ENCODE assay signal across 20 cellular contexts in genomic region chr11:93905384-93905783, GRCh38. TPM values are rescaled to one million over a fixed set of nuclear protein-coding genes. Genes with fewer than 3 reads are reported as not detected.
DNase-seq lines count a peak whose midpoint lies in the region; ATAC-seq and TF ChIP-seq lines count a peak whose summit lies in the region.
"Had no signal": no experiment of that assay in that cellular context is flagged by ENCODE, and none has a peak within 500 bp of the region (broad histone marks: within the 10 kb centered on the region; RNA-seq: fewer than 3 reads in every experiment).

No MANE protein-coding gene starts in this region.

- H3K9me3 Mint-ChIP-seq in CD8-positive, alpha-beta memory T cell = no peaks in the 10 kb centered on the region
- H3K9me3 Mint-ChIP-seq: activated CD4-positive, alpha-beta T cell treated with anti-CD3 and anti-CD28 coated beads, Interleukin-2, amount 10 ng/mL, durations not matched to agents 24 days and 14 days had no signal

- no peak overlapping the region for H3K4me3 ChIP-seq in heart left ventricle
- H3K4me3 ChIP-seq in CD8-positive, alpha-beta memory T cell (ENCODE audit: low read length) = no peak overlapping the region
- H3K4me3 ChIP-seq: lower lobe of right lung, vagina had no signal

- WGBS in heart left ventricle, 4 donors = 55 to 59% (median 58%) methylated on average over 3 of the region's 3 CpGs

- H3K4me1 Mint-ChIP-seq in CD8-positive, alpha-beta memory T cell = no peaks in the 10 kb centered on the region
- H3K4me1 Mint-ChIP-seq: activated CD4-positive, alpha-beta T cell treated with anti-CD3 and anti-CD28 coated beads, Interleukin-2, amount 10 ng/mL, durations not matched to agents 24 days and 14 days; stimulated activated naive B cell treated with anti-CD40 and anti-IgM and Interleukin-4, amounts not matched to agents 10 μg/mL and 1 μg/mL and 100 μg/mL, for 72 hours had no signal

- no peak overlapping the region for H3K4me3 Mint-ChIP-seq in CD8-positive, alpha-beta memory T cell
- H3K4me3 Mint-ChIP-seq: activated CD4-positive, alpha-beta T cell treated with anti-CD3 and anti-CD28 coated beads, Interleukin-2, amount 10 ng/mL, durations not matched to agents 24 days and 14 days; activated naive CD8-positive, alpha-beta T cell; stimulated activated naive B cell treated with anti-CD40 and anti-IgM and Interleukin-4, amounts not matched to agents 10 μg/mL and 1 μg/mL and 100 μg/mL, for 72 hours; T-helper 17 cell had no signal

- no peaks in the 10 kb centered on the region for H3K27me3 ChIP-seq in heart left ventricle
- H3K27me3 ChIP-seq in CD8-positive, alpha-beta memory T cell (ENCODE audit: insufficient read depth, low read length, poor library complexity, severe bottlenecking) = no peaks in the 10 kb centered on the region
- H3K27me3 ChIP-seq: vagina had no signal

- H3K27me3 Mint-ChIP-seq in CD8-positive, alpha-beta memory T cell = peaks cover 9 to 12% of the 10 kb centered on the region in 2 donors

- POLR2A ChIA-PET in CD8-positive, alpha-beta memory T cell (lab: Charles Lee) = no interaction called here

- no peak overlapping the region for H3K27ac Mint-ChIP-seq in CD8-positive, alpha-beta memory T cell
- H3K27ac Mint-ChIP-seq: activated CD4-positive, alpha-beta T cell treated with anti-CD3 and anti-CD28 coated beads, Interleukin-2, amount 10 ng/mL, durations not matched to agents 24 days and 14 days; activated naive CD8-positive, alpha-beta T cell; stimulated activated naive B cell treated with anti-CD40 and anti-IgM and Interleukin-4, amounts not matched to agents 10 μg/mL and 1 μg/mL and 100 μg/mL, for 72 hours; T-helper 17 cell had no signal

- H3K36me3 Mint-ChIP-seq in CD8-positive, alpha-beta memory T cell = peaks cover 0 to 1% (median 0%) of the 10 kb centered on the region in 3 donors
- H3K36me3 Mint-ChIP-seq: activated naive CD8-positive, alpha-beta T cell; stimulated activated naive B cell treated with anti-CD40 and anti-IgM and Interleukin-4, amounts not matched to agents 10 μg/mL and 1 μg/mL and 100 μg/mL, for 72 hours had no signal

- no peaks in the 10 kb centered on the region for H3K9me3 ChIP-seq in heart left ventricle
- no peaks in the 10 kb centered on the region for H3K9me3 ChIP-seq in CD8-positive, alpha-beta memory T cell (ENCODE audit: low read length)
- H3K9me3 ChIP-seq: lower lobe of right lung, vagina had no signal

- no peak overlapping the region for H3K27ac ChIP-seq in heart left ventricle
- no peak overlapping the region for H3K27ac ChIP-seq in CD8-positive, alpha-beta memory T cell (ENCODE audit: low read depth, low read length)
- H3K27ac ChIP-seq: epithelial cell of prostate, lower lobe of right lung, RWPE1, vagina had no signal

- no peaks in the 10 kb centered on the region for H3K36me3 ChIP-seq in heart left ventricle
- H3K36me3 ChIP-seq in CD8-positive, alpha-beta memory T cell (ENCODE audit: insufficient read depth, low read length) = no peaks in the 10 kb centered on the region
- H3K36me3 ChIP-seq: lower lobe of right lung, vagina had no signal

- no peak for ATAC-seq in heart left ventricle
- ATAC-seq: HCT116; lower lobe of right lung; sciatic nerve; stimulated activated naive B cell treated with anti-CD40 and anti-IgM and Interleukin-4, amounts not matched to agents 10 μg/mL and 1 μg/mL and 100 μg/mL, for 72 hours; T-helper 17 cell had no signal

- DNase-seq in AG08395 (ENCODE audit: low spot score) = peak; percentile 65
- DNase-seq in HS-27A (ENCODE audit: low read depth) = peak; percentile 35
- peak; percentile 30 for DNase-seq in astrocyte of the hippocampus (ENCODE audit: low read depth, low spot score)
- DNase-seq in glomerular visceral epithelial cell (ENCODE audit: extremely low spot score) = peak; percentile 85
- no peak for DNase-seq in heart left ventricle
- DNase-seq in GM13976 (ENCODE audit: low spot score) = no peak
- DNase-seq in OCI-M1 (lab: John Stamatoyannopoulos, UW) = no peak
- DNase-seq in CD8-positive, alpha-beta memory T cell = no peak
- DNase-seq: activated CD4-positive, alpha-beta T cell treated with anti-CD3 and anti-CD28 coated beads, Interleukin-2, amount 10 ng/mL, durations not matched to agents 24 days and 14 days; lower lobe of right lung; NCI-H187; stimulated activated naive B cell treated with anti-CD40 and anti-IgM and Interleukin-4, amounts not matched to agents 10 μg/mL and 1 μg/mL and 100 μg/mL, for 72 hours; T-helper 17 cell had no signal

- H3K4me1 ChIP-seq in heart left ventricle = no peaks in the 10 kb centered on the region
- no peaks in the 10 kb centered on the region for H3K4me1 ChIP-seq in CD8-positive, alpha-beta memory T cell (ENCODE audit: insufficient read depth, low read length)
- H3K4me1 ChIP-seq: lower lobe of right lung, vagina had no signal

- in situ Hi-C loops in GM13976 (cut with MboI; ENCODE audit: low sequenced_read_pairs, unreplicated experiment) = loop anchor here (25.0 kb wide), 1 partner anchor 607 kb away; the partner anchor contains the start of gene C11orf97

- CTCF ChIA-PET in CD8-positive, alpha-beta memory T cell (lab: Charles Lee) = no interaction called here

- no peak for TF ChIP-seq POLR2A in heart left ventricle (IDR thresholded peaks at IDR 0.05)

- intact Hi-C loops in heart left ventricle (cut with DNase I) = no loop called here

- TF ChIP-seq CTCF in heart left ventricle (IDR thresholded peaks at IDR 0.05) = no peak
- TF ChIP-seq CTCF in GM13976 (IDR thresholded peaks at IDR 0.05; ENCODE audit: borderline replicate concordance, control extremely low read depth, extremely low read depth, insufficient read depth, missing control alignments) = no peak

RNA-seq across cellular contexts. Expression of gene VSTM5, which starts 55.0 kb away (rescaled TPM):
- total RNA-seq in heart left ventricle = under 1 TPM in 2 of 9 donors, not detected in 7; 0.10 to 0.16 TPM
- under 1 TPM; 0.04 to 0.07 TPM for polyA plus RNA-seq in heart left ventricle
- total RNA-seq in CD8-positive, alpha-beta memory T cell = not detected
- polyA plus RNA-seq in CD8-positive, alpha-beta memory T cell = not detected
- total RNA-seq: activated CD4-positive, alpha-beta T cell treated with anti-CD3 and anti-CD28 coated beads, Interleukin-2, amount 10 ng/mL, durations not matched to agents 24 days and 14 days; lower lobe of right lung; T-helper 17 cell; vagina had no signal
- polyA plus RNA-seq: neural cell had no signal

Comparison
In these comparisons a context has a peak if more than half of its experiments do, and no peak if none do; other contexts are left out.
1. DNase-seq: peak in AG08395 (single experiment), HS-27A (single experiment), astrocyte of the hippocampus (single experiment) and glomerular visceral epithelial cell (single experiment); none in heart left ventricle (0 of 5), GM13976 (single experiment), OCI-M1 (single experiment) and CD8-positive, alpha-beta memory T cell (0 of 5).